Comparison of ENCODE assay signal across 15 cellular contexts in the genomic region with DNA sequence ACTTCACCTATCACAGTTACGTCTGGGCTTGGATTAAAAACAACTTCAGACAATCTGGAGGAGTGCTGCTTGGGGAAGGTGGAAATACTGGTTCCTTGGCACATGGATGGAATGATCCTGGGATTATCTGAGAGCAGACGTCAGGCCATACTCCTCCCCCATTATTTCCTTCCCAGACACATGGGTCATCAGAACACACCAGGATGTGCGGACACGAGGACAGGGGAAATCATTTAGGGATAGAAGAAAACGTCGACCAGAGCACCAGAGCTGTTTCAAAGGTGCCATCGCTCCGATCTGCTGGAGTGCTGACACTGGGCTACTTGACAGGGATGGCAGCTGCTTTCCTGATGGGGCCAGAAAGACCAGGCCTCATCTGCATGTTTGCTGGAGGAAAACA. TPM values are rescaled to one million over a fixed set of nuclear protein-coding genes. Genes with fewer than 3 reads are reported as not detected.
A peak's percentile ranks its signal among the peaks of the same experiment; 100 is the strongest.
DNase-seq lines count a peak whose midpoint lies in the region; ATAC-seq and TF ChIP-seq lines count a peak whose summit lies in the region.
"Had no signal": no experiment of that assay in that cellular context is flagged by ENCODE, and none has a peak within 500 bp of the region (broad histone marks: within the 10 kb centered on the region; RNA-seq: fewer than 3 reads in every experiment).

No MANE protein-coding gene starts in this region.

- no peaks in the 10 kb centered on the region for H3K27me3 Mint-ChIP-seq in stimulated activated naive CD8-positive, alpha-beta T cell treated with anti-CD3 and anti-CD28 coated beads, Interleukin-15, Interleukin-2, amounts not matched to agents 100 ng/mL and 50 ng/mL, for 24 hours
- no peaks in the 10 kb centered on the region for H3K27me3 Mint-ChIP-seq in stimulated activated naive CD8-positive, alpha-beta T cell treated with anti-CD3 and anti-CD28 coated beads, Interleukin-15, amount 100 ng/mL, for 72 hours
- H3K27me3 Mint-ChIP-seq in chondrocyte (ENCODE audit: low read depth) = no peaks in the 10 kb centered on the region
- no peaks in the 10 kb centered on the region for H3K27me3 Mint-ChIP-seq in neural crest cell (ENCODE audit: low read depth)
- H3K27me3 Mint-ChIP-seq: activated B cell treated with CpG ODN at 0.5 μM for 24 hours had no signal

- ATAC-seq in stimulated activated naive CD8-positive, alpha-beta T cell treated with anti-CD3 and anti-CD28 coated beads, Interleukin-15, amount 100 ng/mL, for 72 hours = no peak

- peaks cover 19% of the 10 kb centered on the region for H3K4me1 Mint-ChIP-seq in stimulated activated naive CD8-positive, alpha-beta T cell treated with anti-CD3 and anti-CD28 coated beads, Interleukin-15, Interleukin-2, amounts not matched to agents 100 ng/mL and 50 ng/mL, for 24 hours (ENCODE audit: low read depth)
- H3K4me1 Mint-ChIP-seq in stimulated activated naive CD8-positive, alpha-beta T cell treated with anti-CD3 and anti-CD28 coated beads, Interleukin-15, amount 100 ng/mL, for 72 hours = peaks cover 19% of the 10 kb centered on the region
- H3K4me1 Mint-ChIP-seq in chondrocyte (ENCODE audit: low read depth) = peaks cover 38% of the 10 kb centered on the region
- no peaks in the 10 kb centered on the region for H3K4me1 Mint-ChIP-seq in neural crest cell

- TF ChIP-seq CTCF in chondrocyte (IDR thresholded peaks at IDR 0.05) (no peak), neural crest cell (conservative IDR thresholded peaks at IDR 0.05) (no peak)

- peak overlapping the region; percentile 3 for H3K27ac Mint-ChIP-seq in stimulated activated naive CD8-positive, alpha-beta T cell treated with anti-CD3 and anti-CD28 coated beads, Interleukin-15, Interleukin-2, amounts not matched to agents 100 ng/mL and 50 ng/mL, for 24 hours
- H3K27ac Mint-ChIP-seq in stimulated activated naive CD8-positive, alpha-beta T cell treated with anti-CD3 and anti-CD28 coated beads, Interleukin-15, amount 100 ng/mL, for 72 hours = peak overlapping the region in 1 of 2 donors; percentile 67
- peak overlapping the region; percentile 97 for H3K27ac Mint-ChIP-seq in chondrocyte (ENCODE audit: unreplicated experiment)
- peak overlapping the region; percentile 23 for H3K27ac Mint-ChIP-seq in neural crest cell (ENCODE audit: unreplicated experiment)

- H3K36me3 Mint-ChIP-seq in stimulated activated naive CD8-positive, alpha-beta T cell treated with anti-CD3 and anti-CD28 coated beads, Interleukin-15, Interleukin-2, amounts not matched to agents 100 ng/mL and 50 ng/mL, for 24 hours (ENCODE audit: low read depth) = peaks cover 50% of the 10 kb centered on the region
- peaks cover 17% of the 10 kb centered on the region for H3K36me3 Mint-ChIP-seq in chondrocyte (ENCODE audit: low read depth)
- H3K36me3 Mint-ChIP-seq in neural crest cell (ENCODE audit: low read depth) = peaks cover 16% of the 10 kb centered on the region

- H3K9me3 Mint-ChIP-seq in stimulated activated naive CD8-positive, alpha-beta T cell treated with anti-CD3 and anti-CD28 coated beads, Interleukin-15, Interleukin-2, amounts not matched to agents 100 ng/mL and 50 ng/mL, for 24 hours = no peaks in the 10 kb centered on the region
- H3K9me3 Mint-ChIP-seq in stimulated activated naive CD8-positive, alpha-beta T cell treated with anti-CD3 and anti-CD28 coated beads, Interleukin-15, amount 100 ng/mL, for 72 hours = no peaks in the 10 kb centered on the region
- H3K9me3 Mint-ChIP-seq in chondrocyte (ENCODE audit: low read depth) (no peaks in the 10 kb centered on the region), neural crest cell (no peaks in the 10 kb centered on the region)
- H3K9me3 Mint-ChIP-seq: activated B cell treated with CpG ODN at 0.5 μM for 24 hours had no signal

- no peak for DNase-seq in stimulated activated naive CD8-positive, alpha-beta T cell treated with anti-CD3 and anti-CD28 coated beads, Interleukin-15, amount 100 ng/mL, for 72 hours
- DNase-seq in chondrocyte (ENCODE audit: low spot score) = no peak
- no peak for DNase-seq in neural crest cell (ENCODE audit: low read depth, low spot score)
- no peak for DNase-seq in NCI-H69 (lab: John Stamatoyannopoulos, UW)
- DNase-seq in NCI-H146 treated with DMSO at 0.1 percent for 48 hours (lab: John Stamatoyannopoulos, UW; ENCODE audit: unreplicated experiment) = no peak
- no peak for DNase-seq in H4 (ENCODE audit: low spot score)
- no peak for DNase-seq in stimulated activated CD4-positive, alpha-beta T cell treated with anti-CD3 and anti-CD28 coated beads, Interleukin-15, amount 100 ng/mL, for 24 hours
- DNase-seq: activated B cell treated with CpG ODN at 0.5 μM for 24 hours, BE2C, kidney, NCI-H1105 treated with DMSO at 0.1 percent for 48 hours, NCI-H748 treated with DMSO at 0.1 percent for 48 hours, SK-N-SH had no signal

- no peak overlapping the region for H3K4me3 Mint-ChIP-seq in stimulated activated naive CD8-positive, alpha-beta T cell treated with anti-CD3 and anti-CD28 coated beads, Interleukin-15, Interleukin-2, amounts not matched to agents 100 ng/mL and 50 ng/mL, for 24 hours
- H3K4me3 Mint-ChIP-seq in stimulated activated naive CD8-positive, alpha-beta T cell treated with anti-CD3 and anti-CD28 coated beads, Interleukin-15, amount 100 ng/mL, for 72 hours = no peak overlapping the region
- H3K4me3 Mint-ChIP-seq in chondrocyte (ENCODE audit: unreplicated experiment) (no peak overlapping the region), neural crest cell (no peak overlapping the region)
- H3K4me3 Mint-ChIP-seq: activated B cell treated with CpG ODN at 0.5 μM for 24 hours had no signal

RNA-seq across cellular contexts. Expression of gene ANGPTL7, which starts 31.8 kb away (rescaled TPM):
- 0.15 TPM in 1 of 3 replicates, not detected in the others for total RNA-seq in chondrocyte
- total RNA-seq in neural crest cell = 0.14 and 0.20 TPM in 2 replicates
- total RNA-seq in H4 (2014; rRNA removed; shearing (Covaris generic)) = not detected in 2 replicates
- total RNA-seq: activated B cell treated with CpG ODN at 0.5 μM for 24 hours, HT-29 had no signal

RNA-seq across cellular contexts. Expression of gene EXOSC10, which starts 57.7 kb away (rescaled TPM):
- 49.1 to 57.2 TPM (median 49.8 TPM) in 3 replicates for total RNA-seq in chondrocyte
- 115 and 127 TPM in 2 replicates for total RNA-seq in neural crest cell
- 45.3 and 48.5 TPM in 2 replicates for total RNA-seq in H4 (2014; rRNA removed; shearing (Covaris generic))
